Comparison of ENCODE assay signal across 21 cellular contexts in genomic region chr10:17683541-17683940, GRCh38. TPM values are rescaled to one million over a fixed set of nuclear protein-coding genes. Genes with fewer than 3 reads are reported as not detected.
DNase-seq lines count a peak whose midpoint lies in the region; ATAC-seq and TF ChIP-seq lines count a peak whose summit lies in the region.
"Had no signal": no experiment of that assay in that cellular context is flagged by ENCODE, and none has a peak within 500 bp of the region (broad histone marks: within the 10 kb centered on the region; RNA-seq: fewer than 3 reads in every experiment).

No MANE protein-coding gene starts in this region.

- TF ChIP-seq CTCF in activated B cell treated with CpG ODN at 0.5 μM for 24 hours (IDR thresholded peaks at IDR 0.05) (no peak), GM10266 (IDR thresholded peaks at IDR 0.05; ENCODE audit: control insufficient read depth, insufficient read depth, low read depth, missing control alignments) (no peak)

- no peaks in the 10 kb centered on the region for H3K27me3 Mint-ChIP-seq in activated B cell treated with CpG ODN at 0.5 μM for 24 hours
- no peaks in the 10 kb centered on the region for H3K27me3 Mint-ChIP-seq in stimulated activated memory B cell treated with anti-CD40 and anti-IgM and Interleukin-4, amounts not matched to agents 10 μg/mL and 1 μg/mL and 100 μg/mL, for 72 hours
- H3K27me3 Mint-ChIP-seq: activated naive CD4-positive, alpha-beta T cell treated with anti-CD3 and anti-CD28 coated beads, Interleukin-2, amount 50 U/mL, for 24 hours; naive thymus-derived CD4-positive, alpha-beta T cell had no signal

- CTCF ChIA-PET in activated B cell treated with CpG ODN at 0.5 μM for 24 hours (lab: Charles Lee): no interaction called here

- no peak for ATAC-seq in activated naive CD4-positive, alpha-beta T cell treated with anti-CD3 and anti-CD28 coated beads, Interleukin-2, amount 50 U/mL, for 72 hours
- ATAC-seq in activated B cell treated with CpG ODN at 0.5 μM for 24 hours (ENCODE audit: low read depth): no peak
- no peak for ATAC-seq in stimulated activated memory B cell treated with anti-CD40 and anti-IgM and Interleukin-4, amounts not matched to agents 10 μg/mL and 1 μg/mL and 100 μg/mL, for 72 hours
- no peak for ATAC-seq in Right ventricle myocardium superior (ENCODE audit: poor library complexity)
- ATAC-seq: A549; left ventricle myocardium superior; naive thymus-derived CD4-positive, alpha-beta T cell had no signal

- H3K9me3 Mint-ChIP-seq in activated naive CD4-positive, alpha-beta T cell treated with anti-CD3 and anti-CD28 coated beads, Interleukin-2, amount 50 U/mL, for 72 hours: peaks cover 0 to 4% of the 10 kb centered on the region in 2 donors
- H3K9me3 Mint-ChIP-seq in activated B cell treated with CpG ODN at 0.5 μM for 24 hours: peaks cover 3% of the 10 kb centered on the region
- peaks cover 2% of the 10 kb centered on the region for H3K9me3 Mint-ChIP-seq in stimulated activated memory B cell treated with anti-CD40 and anti-IgM and Interleukin-4, amounts not matched to agents 10 μg/mL and 1 μg/mL and 100 μg/mL, for 72 hours
- H3K9me3 Mint-ChIP-seq: activated naive CD4-positive, alpha-beta T cell treated with anti-CD3 and anti-CD28 coated beads, Interleukin-2, amount 50 U/mL, for 24 hours; H9 had no signal

- intact Hi-C loops in activated B cell treated with CpG ODN at 0.5 μM for 24 hours (cut with micrococcal nuclease): loop anchor here (5.0 kb wide), 1 partner anchor 66 kb away; the partner anchor contains the start of gene HACD1
- intact Hi-C loops in Right ventricle myocardium superior (cut with DNase I): no loop called here

- peaks cover 0 to 27% of the 10 kb centered on the region in 2 donors for H3K36me3 Mint-ChIP-seq in activated naive CD4-positive, alpha-beta T cell treated with anti-CD3 and anti-CD28 coated beads, Interleukin-2, amount 50 U/mL, for 72 hours
- H3K36me3 Mint-ChIP-seq in activated B cell treated with CpG ODN at 0.5 μM for 24 hours (ENCODE audit: low read depth): peaks cover 28% of the 10 kb centered on the region
- H3K36me3 Mint-ChIP-seq in stimulated activated memory B cell treated with anti-CD40 and anti-IgM and Interleukin-4, amounts not matched to agents 10 μg/mL and 1 μg/mL and 100 μg/mL, for 72 hours: peaks cover 55% of the 10 kb centered on the region

- no peak for DNase-seq in activated naive CD4-positive, alpha-beta T cell treated with anti-CD3 and anti-CD28 coated beads, Interleukin-2, amount 50 U/mL, for 72 hours (ENCODE audit: low spot score in 2 of 2)
- no peak for DNase-seq in activated naive CD4-positive, alpha-beta T cell treated with Interleukin-2 at 50 U/mL for 16 hours
- no peak for DNase-seq in activated B cell treated with CpG ODN at 0.5 μM for 24 hours
- DNase-seq in dedifferentiated amniotic fluid mesenchymal stem cell (ENCODE audit: extremely low spot score): peak; percentile 29
- no peak for DNase-seq in cortex of kidney (lab: John Stamatoyannopoulos, UW)
- DNase-seq in Right ventricle myocardium superior: no peak
- no peak for DNase-seq in GM10266 (ENCODE audit: extremely low spot score)
- DNase-seq: DMS153; H9; islet precursor cell; left ventricle myocardium superior; MG63; naive thymus-derived CD4-positive, alpha-beta T cell; NCI-H2081; NCI-H226; T-helper 1 cell; transverse colon had no signal

- no peak overlapping the region for H3K4me3 Mint-ChIP-seq in activated B cell treated with CpG ODN at 0.5 μM for 24 hours
- no peak overlapping the region for H3K4me3 Mint-ChIP-seq in stimulated activated memory B cell treated with anti-CD40 and anti-IgM and Interleukin-4, amounts not matched to agents 10 μg/mL and 1 μg/mL and 100 μg/mL, for 72 hours
- H3K4me3 Mint-ChIP-seq: activated naive CD4-positive, alpha-beta T cell treated with anti-CD3 and anti-CD28 coated beads, Interleukin-2, amount 50 U/mL, for 24 hours; H9; mesothelial cell of epicardium had no signal

- POLR2A ChIA-PET in activated B cell treated with CpG ODN at 0.5 μM for 24 hours (lab: Charles Lee): interaction anchor here (0.5 kb wide), 1 partner anchor 14 kb away, joined by 3 read pairs; no protein-coding TSS in a partner anchor

- H3K27ac Mint-ChIP-seq in activated naive CD4-positive, alpha-beta T cell treated with anti-CD3 and anti-CD28 coated beads, Interleukin-2, amount 50 U/mL, for 72 hours: peak overlapping the region; percentile 9 to 45
- H3K27ac Mint-ChIP-seq in activated B cell treated with CpG ODN at 0.5 μM for 24 hours: peak overlapping the region; percentile 19
- H3K27ac Mint-ChIP-seq in stimulated activated memory B cell treated with anti-CD40 and anti-IgM and Interleukin-4, amounts not matched to agents 10 μg/mL and 1 μg/mL and 100 μg/mL, for 72 hours: peak overlapping the region; percentile 64
- H3K27ac Mint-ChIP-seq: activated naive CD4-positive, alpha-beta T cell treated with anti-CD3 and anti-CD28 coated beads, Interleukin-2, amount 50 U/mL, for 24 hours; mesothelial cell of epicardium had no signal

- H3K4me1 Mint-ChIP-seq in activated B cell treated with CpG ODN at 0.5 μM for 24 hours: peaks cover 38% of the 10 kb centered on the region
- peaks cover 53% of the 10 kb centered on the region for H3K4me1 Mint-ChIP-seq in stimulated activated memory B cell treated with anti-CD40 and anti-IgM and Interleukin-4, amounts not matched to agents 10 μg/mL and 1 μg/mL and 100 μg/mL, for 72 hours

RNA-seq across cellular contexts. Expression of gene STAM, which starts 39.6 kb away (rescaled TPM):
- total RNA-seq in activated naive CD4-positive, alpha-beta T cell treated with anti-CD3 and anti-CD28 coated beads, Interleukin-2, amount 50 U/mL, for 72 hours: 10 to 100 TPM; 22.3 to 30.8 TPM
- total RNA-seq in activated B cell treated with CpG ODN at 0.5 μM for 24 hours: 25.5 and 28.7 TPM in 2 replicates
- 18.0 TPM for total RNA-seq in Right ventricle myocardium superior
